In genomic region chr10:46108158-46108499, GRCh38 we compare ENCODE assay signal across 4 cellular contexts.
DNase-seq lines count a peak whose midpoint lies in the region; ATAC-seq and TF ChIP-seq lines count a peak whose summit lies in the region.
"Not testable (repeated sequence)": the region's sequence is repeated elsewhere in the genome, so short reads cannot be mapped to it uniquely, and the experiment has no call there.

No MANE protein-coding gene starts in this region.

- not testable (repeated sequence) for H3K4me2 ChIP-seq in DND-41 (ENCODE audit: insufficient read depth, low read length); mesenchymal stem cell (ENCODE audit: low read length, poor library complexity, severe bottlenecking); trophoblast cell (ENCODE audit: low read length)

- H3K9me3 ChIP-seq in DND-41 (ENCODE audit: insufficient read depth, low read length, severe bottlenecking); mesenchymal stem cell (ENCODE audit: control insufficient read depth, low read length); trophoblast cell (ENCODE audit: insufficient read depth, low read depth, low read length): not testable (repeated sequence)

- not testable (repeated sequence) for H3K4me3 ChIP-seq in DND-41 (ENCODE audit: low read depth in 1 of 2, low read length in 2 of 2); HL-60 (replicated peaks; ENCODE audit: insufficient read depth, low read length); trophoblast cell (ENCODE audit: low read depth, low read length)
- peak overlapping the region in 1 of 2 experiments; percentile 36 for H3K4me3 ChIP-seq in mesenchymal stem cell (ENCODE audit: insufficient read depth in 1 of 2, low read depth in 1 of 2, low read length in 2 of 2)

- peak overlapping the region; percentile 33; the same call in 1 of the 2 replicates for H2AFZ ChIP-seq in DND-41 (ENCODE audit: low read depth, low read length)
- H2AFZ ChIP-seq in mesenchymal stem cell (ENCODE audit: low read depth, low read length): peak overlapping the region; percentile 2
- H2AFZ ChIP-seq in trophoblast cell (ENCODE audit: insufficient read depth, low read length, poor library complexity): not testable (repeated sequence)

- not testable (repeated sequence) for H4K91ac ChIP-seq in mesenchymal stem cell (ENCODE audit: low read length); trophoblast cell (ENCODE audit: low read depth, low read length)

- 81% methylated on average over 2 of the region's 5 CpGs for WGBS in mesenchymal stem cell
- WGBS in trophoblast cell (ENCODE audit: extremely low coverage, insufficient coverage, insufficient read length): no CpG with 5 or more reads among the region's 5 CpGs

- not testable (repeated sequence) for H3K9ac ChIP-seq in DND-41 (ENCODE audit: low read depth, low read length); mesenchymal stem cell (ENCODE audit: low read length)
- peak overlapping the region; percentile 10 for H3K9ac ChIP-seq in trophoblast cell (ENCODE audit: low read length)

- not testable (repeated sequence) for H2BK12ac ChIP-seq in mesenchymal stem cell (ENCODE audit: low read length in 2 of 2); trophoblast cell (ENCODE audit: low read length)

- H2BK120ac ChIP-seq in mesenchymal stem cell (ENCODE audit: low read depth, low read length); trophoblast cell (ENCODE audit: insufficient read depth, low read length, poor library complexity): not testable (repeated sequence)

- not testable (repeated sequence) for H2BK15ac ChIP-seq in mesenchymal stem cell (ENCODE audit: low read depth, poor library complexity, severe bottlenecking)

- H3K23ac ChIP-seq in mesenchymal stem cell (ENCODE audit: low read length in 2 of 2); trophoblast cell (ENCODE audit: low read length): not testable (repeated sequence)

- not testable (repeated sequence) for H4K20me1 ChIP-seq in DND-41 (ENCODE audit: insufficient read depth, low read length)

- H3K27ac ChIP-seq in DND-41 (ENCODE audit: low read length); mesenchymal stem cell (ENCODE audit: low read length, poor library complexity, severe bottlenecking); trophoblast cell (ENCODE audit: low read depth, low read length): not testable (repeated sequence)
- H3K27ac ChIP-seq in HL-60 (replicated peaks): peak overlapping the region; percentile 73

- ATAC-seq in DND-41 (ENCODE audit: insufficient read depth, low read depth): not testable (repeated sequence)

- not testable (repeated sequence) for H3K4ac ChIP-seq in mesenchymal stem cell (ENCODE audit: low read depth in 1 of 2, low read length in 2 of 2); trophoblast cell (ENCODE audit: low read depth, low read length)

- not testable (repeated sequence) for H3K18ac ChIP-seq in mesenchymal stem cell (ENCODE audit: low read depth in 1 of 2, low read length in 2 of 2); trophoblast cell (ENCODE audit: low read length)

- not testable (repeated sequence) for H2AK5ac ChIP-seq in mesenchymal stem cell (ENCODE audit: low read length, severe bottlenecking); trophoblast cell (ENCODE audit: low read length)

- not testable (repeated sequence) for H4K12ac ChIP-seq in trophoblast cell (ENCODE audit: low read depth, low read length)

- not testable (repeated sequence) for H4K8ac ChIP-seq in mesenchymal stem cell (ENCODE audit: low read length); trophoblast cell (ENCODE audit: low read depth, low read length)

- H3K27me3 ChIP-seq in DND-41 (ENCODE audit: insufficient read depth, low read length, poor library complexity) (peaks cover 19% of the 10 kb centered on the region), mesenchymal stem cell (ENCODE audit: control insufficient read depth in 1 of 2, insufficient read depth in 1 of 2, low read length in 2 of 2) (peaks cover 21% of the 10 kb centered on the region in 2 experiments)
- H3K27me3 ChIP-seq in HL-60 (ENCODE audit: insufficient read depth, poor library complexity, severe bottlenecking); trophoblast cell (ENCODE audit: insufficient read depth, low read length): not testable (repeated sequence)

- not testable (repeated sequence) for DNase-seq in DND-41; HL-60 (ENCODE audit: low read depth in 1 of 2, low spot score in 1 of 2); mesenchymal stem cell; trophoblast cell

- not testable (repeated sequence) for H2BK5ac ChIP-seq in mesenchymal stem cell (ENCODE audit: low read depth, low read length, poor library complexity, severe bottlenecking); trophoblast cell (ENCODE audit: low read depth, low read length, poor library complexity)

- not testable (repeated sequence) for H3K79me2 ChIP-seq in DND-41 (ENCODE audit: insufficient read depth, low read length); trophoblast cell (ENCODE audit: control insufficient read depth, insufficient read depth, low read length, poor library complexity)

- not testable (repeated sequence) for TF ChIP-seq CTCF in DND-41 (IDR thresholded peaks at IDR 0.05; ENCODE audit: borderline replicate concordance, extremely low read depth, low read length, poor library complexity, severe bottlenecking); HL-60 (IDR thresholded peaks at IDR 0.05; ENCODE audit: insufficient read depth, low read length)

- peaks cover 17% of the 10 kb centered on the region for H3K4me1 ChIP-seq in DND-41 (ENCODE audit: insufficient read depth, low read length)
- not testable (repeated sequence) for H3K4me1 ChIP-seq in mesenchymal stem cell (ENCODE audit: control insufficient read depth, insufficient read depth, low read depth, low read length)
- peaks cover 0 to 14% of the 10 kb centered on the region in 2 experiments for H3K4me1 ChIP-seq in trophoblast cell (ENCODE audit: control insufficient read depth in 1 of 2, insufficient read depth in 2 of 2, low read length in 2 of 2)

- H3K79me1 ChIP-seq in mesenchymal stem cell (replicated peaks; ENCODE audit: low read length, poor library complexity, severe bottlenecking); trophoblast cell (ENCODE audit: low read length): not testable (repeated sequence)

- not testable (repeated sequence) for H3K36me3 ChIP-seq in DND-41 (ENCODE audit: insufficient read depth, low read length); mesenchymal stem cell (ENCODE audit: control insufficient read depth in 1 of 2, insufficient read depth in 2 of 2, low read depth in 1 of 2, low read length in 2 of 2); trophoblast cell (ENCODE audit: control insufficient read depth in 1 of 2, insufficient read depth in 2 of 2, low read length in 2 of 2)

- not testable (repeated sequence) for H3K14ac ChIP-seq in mesenchymal stem cell (ENCODE audit: low read length in 2 of 2); trophoblast cell (ENCODE audit: low read length)
